ENCODE assay signal across 11 cellular contexts in the genomic region with DNA sequence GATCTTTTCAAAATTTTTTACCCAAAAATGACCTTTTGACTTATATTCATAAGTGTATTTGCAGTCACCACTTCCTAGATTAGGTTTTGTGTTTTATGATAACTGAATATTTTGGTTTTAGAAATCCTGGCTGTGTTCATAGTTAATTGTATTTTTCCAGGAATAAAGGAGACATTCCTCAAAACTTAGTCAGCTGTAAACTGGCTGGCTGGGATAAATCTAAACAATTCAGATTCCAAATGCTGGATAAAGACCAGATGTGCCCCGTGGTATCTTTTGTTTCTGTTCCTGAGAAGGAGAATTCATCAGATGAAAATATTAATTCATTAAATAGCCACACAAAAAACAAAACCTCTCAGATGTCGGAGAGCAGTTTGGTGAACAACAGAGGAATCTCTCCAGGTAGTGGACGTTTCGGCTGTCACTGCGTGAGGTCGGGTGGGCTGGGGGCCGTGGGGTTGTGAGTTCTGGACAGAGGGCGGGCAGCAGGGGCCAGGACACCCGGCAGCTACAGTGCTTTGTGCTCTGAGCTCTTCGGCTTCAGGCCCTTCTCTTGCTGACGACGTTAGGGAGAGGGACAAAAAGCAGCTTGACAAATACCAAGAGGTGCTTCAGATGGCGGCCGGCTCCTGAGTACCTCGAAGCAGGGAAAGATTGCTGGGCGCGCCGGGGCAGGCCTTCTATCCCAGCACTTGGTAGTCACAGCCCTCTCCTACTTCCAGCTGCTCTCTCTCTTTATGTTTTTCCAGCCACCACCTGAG. TPM values are rescaled to one million over a fixed set of nuclear protein-coding genes. Genes with fewer than 3 reads are reported as not detected.
DNase-seq lines count a peak whose midpoint lies in the region; TF ChIP-seq lines count a peak whose summit lies in the region.
"Had no signal": no experiment of that assay in that cellular context is flagged by ENCODE, and none has a peak within 500 bp of the region (broad histone marks: within the 10 kb centered on the region; RNA-seq: fewer than 3 reads in every experiment).

No MANE protein-coding gene starts in this region.

- no peak overlapping the region for H3K9ac ChIP-seq in Karpas-422 (ENCODE audit: low read length)

- H3K36me3 ChIP-seq in osteoblast (ENCODE audit: insufficient read depth, low read length) = no peaks in the 10 kb centered on the region
- H3K36me3 ChIP-seq in Karpas-422 (ENCODE audit: insufficient read depth, low read length) = no peaks in the 10 kb centered on the region

- H3K9me2 ChIP-seq in Karpas-422 (replicated peaks; ENCODE audit: insufficient read depth, low read length) = no peaks in the 10 kb centered on the region

- DNase-seq in AG20443 (ENCODE audit: low spot score) (peak; percentile 79), NCI-H345 (lab: John Stamatoyannopoulos, UW) (peak; percentile 46), epidermal melanocyte (ENCODE audit: insufficient read length, low spot score) (peak; percentile 36), osteoblast (ENCODE audit: insufficient read length, low spot score, missing footprints) (peak; percentile 93), Karpas-422 (no peak), NCI-H187 treated with DMSO at 0.1 percent for 48 hours (lab: John Stamatoyannopoulos, UW) (no peak), HuH-7 (ENCODE audit: low spot score) (no peak), inferior parietal cortex (ENCODE audit: extremely low spot score) (no peak)
- DNase-seq: activated CD4-positive, CD25-positive, alpha-beta regulatory T cell; activated naive CD4-positive, alpha-beta T cell treated with anti-CD3 and anti-CD28 coated beads for 36 hours had no signal

- H3K79me2 ChIP-seq in osteoblast (ENCODE audit: insufficient read depth, low read length) (no peaks in the 10 kb centered on the region), Karpas-422 (ENCODE audit: low read length) (no peaks in the 10 kb centered on the region)

- no peak for TF ChIP-seq CTCF in osteoblast (IDR thresholded peaks at IDR 0.05; ENCODE audit: extremely low read depth, low read depth, low read length)

- H3K4me2 ChIP-seq in osteoblast (ENCODE audit: insufficient read depth, low read length) (peak overlapping the region; percentile 9), Karpas-422 (ENCODE audit: low read depth, low read length, poor library complexity, severe bottlenecking) (no peak overlapping the region)

- H3K4me1 ChIP-seq in osteoblast (ENCODE audit: insufficient read depth, low read length) (peaks cover 14% of the 10 kb centered on the region), Karpas-422 (ENCODE audit: low read length) (no peaks in the 10 kb centered on the region)

- H3K27ac ChIP-seq in osteoblast (ENCODE audit: low read depth, low read length) = no peak overlapping the region
- no peak overlapping the region for H3K27ac ChIP-seq in Karpas-422 (ENCODE audit: low read length)

- peaks cover 2% of the 10 kb centered on the region for H3K27me3 ChIP-seq in osteoblast (ENCODE audit: insufficient read depth, low read length)
- no peaks in the 10 kb centered on the region for H3K27me3 ChIP-seq in Karpas-422 (ENCODE audit: low read length)

- H4K20me1 ChIP-seq in osteoblast (ENCODE audit: insufficient read depth, low read length) (no peaks in the 10 kb centered on the region), Karpas-422 (ENCODE audit: insufficient read depth, low read depth, low read length) (no peaks in the 10 kb centered on the region)

- H3K4me3 ChIP-seq in osteoblast (ENCODE audit: insufficient read depth, low read length) = no peak overlapping the region
- H3K4me3 ChIP-seq in Karpas-422 (ENCODE audit: low read length) = no peak overlapping the region

- H3K9me3 ChIP-seq in osteoblast (ENCODE audit: low read depth, low read length) (no peaks in the 10 kb centered on the region), Karpas-422 (ENCODE audit: low read length) (no peaks in the 10 kb centered on the region)

- no peak overlapping the region for H2AFZ ChIP-seq in osteoblast (ENCODE audit: low read length)
- H2AFZ ChIP-seq in Karpas-422 (ENCODE audit: low read length) = no peak overlapping the region

RNA-seq across cellular contexts. Expression of gene MOV10L1, which starts 24.6 kb away (rescaled TPM):
- 0.36 and 0.59 TPM in 2 replicates for total RNA-seq in osteoblast
- 2.9 TPM in 1 of 2 replicates, not detected in the other for total RNA-seq in Karpas-422 (2014; rRNA removed; shearing (Covaris generic); ENCODE audit: low replicate concordance)
- total RNA-seq: activated naive CD4-positive, alpha-beta T cell treated with anti-CD3 and anti-CD28 coated beads for 36 hours; natural killer cell treated with Interleukin-12 subunit alpha and Interleukin-12 subunit beta and Interleukin-15 and Interleukin-18, amount 100 ng/mL, for 72 hours had no signal

RNA-seq across cellular contexts. Expression of gene MLC1, which starts 29.2 kb away (rescaled TPM):
- under 0.01 and 0.88 TPM in 2 replicates for total RNA-seq in osteoblast
- total RNA-seq in Karpas-422 (2014; rRNA removed; shearing (Covaris generic); ENCODE audit: low replicate concordance) = not detected in 2 replicates

RNA-seq across cellular contexts. Expression of gene PANX2, which starts 56.1 kb away (rescaled TPM):
- total RNA-seq in osteoblast = under 0.01 and 0.29 TPM in 2 replicates
- total RNA-seq in Karpas-422 (2014; rRNA removed; shearing (Covaris generic); ENCODE audit: low replicate concordance) = not detected in 2 replicates

RNA-seq across cellular contexts. Expression of gene TTLL8, which starts 56.3 kb away (rescaled TPM):
- total RNA-seq in osteoblast = not detected in 2 replicates
- total RNA-seq in Karpas-422 (2014; rRNA removed; shearing (Covaris generic); ENCODE audit: low replicate concordance) = not detected in 2 replicates
- total RNA-seq: activated naive CD4-positive, alpha-beta T cell treated with anti-CD3 and anti-CD28 coated beads for 36 hours; natural killer cell treated with Interleukin-12 subunit alpha and Interleukin-12 subunit beta and Interleukin-15 and Interleukin-18, amount 100 ng/mL, for 72 hours had no signal

Comparison
In these comparisons a context has a peak if more than half of its experiments do, and no peak if none do; other contexts are left out.
1. DNase-seq: peak in AG20443 (single experiment), NCI-H345 (single experiment), epidermal melanocyte (single experiment) and osteoblast (single experiment); none in Karpas-422 (single experiment), NCI-H187 treated with DMSO at 0.1 percent for 48 hours (single experiment), HuH-7 (single experiment) and inferior parietal cortex (single experiment).